13 cellular contexts compared by ENCODE assay signal in genomic region chr4:113893546-113893945, GRCh38.
DNase-seq lines count a peak whose midpoint lies in the region; ATAC-seq, FAIRE-seq and TF ChIP-seq lines count a peak whose summit lies in the region.
"Had no signal": no experiment of that assay in that cellular context is flagged by ENCODE, and none has a peak within 500 bp of the region (broad histone marks: within the 10 kb centered on the region; RNA-seq: fewer than 3 reads in every experiment).

No MANE protein-coding gene starts in this region.

- H3K4me1 ChIP-seq in DOHH2 (ENCODE audit: control insufficient read depth, low read length) (peaks cover 2% of the 10 kb centered on the region), endothelial cell of umbilical vein (ENCODE audit: control insufficient read depth, extremely low read depth, insufficient read depth, low read length) (no peaks in the 10 kb centered on the region)
- H3K4me1 ChIP-seq: thyroid gland had no signal

- dilution Hi-C loops in endothelial cell of umbilical vein (cut with MboI; ENCODE audit: extremely low pct_ligation_motif_present, low sequenced_read_pairs) = no loop called here

- H3K9me3 ChIP-seq in DOHH2 (ENCODE audit: control insufficient read depth, insufficient read depth, low read length) (no peaks in the 10 kb centered on the region), endothelial cell of umbilical vein (replicated peaks; ENCODE audit: control insufficient read depth, insufficient read depth, low read length) (no peaks in the 10 kb centered on the region)
- H3K9me3 ChIP-seq: thyroid gland had no signal

- no peak overlapping the region for H3K4me2 ChIP-seq in DOHH2 (ENCODE audit: low read length)
- H3K4me2 ChIP-seq in endothelial cell of umbilical vein (ENCODE audit: insufficient read depth, low read length) = no peak overlapping the region

- no peaks in the 10 kb centered on the region for H3K9me2 ChIP-seq in DOHH2 (replicated peaks; ENCODE audit: control insufficient read depth, low read length)

- H4K20me1 ChIP-seq in DOHH2 (ENCODE audit: control insufficient read depth, insufficient read depth, low read depth, low read length) = no peaks in the 10 kb centered on the region
- no peaks in the 10 kb centered on the region for H4K20me1 ChIP-seq in endothelial cell of umbilical vein (replicated peaks; ENCODE audit: control insufficient read depth, extremely low read depth, insufficient read depth, low read length)

- DNase-seq in NB4 (ENCODE audit: low read depth) = no peak
- DNase-seq in endothelial cell of umbilical vein (ENCODE audit: low read depth, low spot score) = peak; percentile 26
- no peak for DNase-seq in A172 (ENCODE audit: low spot score)
- DNase-seq in activated CD4-positive, alpha-beta T cell treated with anti-CD3 and anti-CD28 coated beads for 48 hours = no peak
- DNase-seq in NCI-H2107 (lab: John Stamatoyannopoulos, UW) = no peak
- DNase-seq: NCI-H1436, thyroid gland had no signal

- no peak overlapping the region for H3K4me3 ChIP-seq in DOHH2 (ENCODE audit: low read length)
- H3K4me3 ChIP-seq in NB4 (ENCODE audit: low read depth, low read length) = no peak overlapping the region
- H3K4me3 ChIP-seq in endothelial cell of umbilical vein (replicated peaks in 1 of 3; ENCODE audit: insufficient read depth in 1 of 3, low read depth in 1 of 3, low read length in 3 of 3) = no peak overlapping the region
- H3K4me3 ChIP-seq: thyroid gland had no signal

- no peak overlapping the region for H3K27ac ChIP-seq in 22Rv1
- no peak overlapping the region for H3K27ac ChIP-seq in DOHH2 (ENCODE audit: low read depth, low read length)
- no peak overlapping the region for H3K27ac ChIP-seq in endothelial cell of umbilical vein (ENCODE audit: insufficient read depth, low read depth, low read length)
- H3K27ac ChIP-seq: epithelial cell of prostate, thyroid gland had no signal

- no peaks in the 10 kb centered on the region for H3K36me3 ChIP-seq in DOHH2 (ENCODE audit: control insufficient read depth, low read length)
- peaks cover 0 to 2% of the 10 kb centered on the region in 2 experiments for H3K36me3 ChIP-seq in endothelial cell of umbilical vein (ENCODE audit: control insufficient read depth in 2 of 2, extremely low read depth in 1 of 2, insufficient read depth in 2 of 2, low read length in 2 of 2)
- H3K36me3 ChIP-seq: thyroid gland had no signal

- TF ChIP-seq CTCF in 22Rv1 (IDR thresholded peaks at IDR 0.05) (peak; percentile 44), DOHH2 (IDR thresholded peaks at IDR 0.05; ENCODE audit: low read depth, low read length, poor library complexity, severe bottlenecking) (peak; percentile 37), NB4 (IDR thresholded peaks at IDR 0.05; ENCODE audit: low read depth, low read length) (peak; percentile 25), endothelial cell of umbilical vein (IDR thresholded peaks at IDR 0.05; ENCODE audit: extremely low read depth in 1 of 2, insufficient read depth in 1 of 2, low read depth in 1 of 2, low read length in 2 of 2) (no peak)

- no peak for TF ChIP-seq POLR2A in NB4 (IDR thresholded peaks at IDR 0.05; ENCODE audit: extremely low read depth, insufficient read length)
- TF ChIP-seq POLR2A in endothelial cell of umbilical vein (IDR thresholded peaks at IDR 0.05; ENCODE audit: low read depth, low read length) = no peak

- ATAC-seq in GM21825 (IDR thresholded peaks at IDR 0.05; ENCODE audit: unreplicated experiment) = no peak
- ATAC-seq: sciatic nerve had no signal

- H3F3A ChIP-seq in DOHH2 (ENCODE audit: control insufficient read depth, insufficient read depth) = peaks cover 4% of the 10 kb centered on the region; the same call in 1 of the 2 replicates

- H3K79me2 ChIP-seq in DOHH2 (ENCODE audit: control insufficient read depth, low read length) (no peaks in the 10 kb centered on the region), endothelial cell of umbilical vein (ENCODE audit: control insufficient read depth, insufficient read depth, low read length) (no peaks in the 10 kb centered on the region)

- H3K27me3 ChIP-seq in DOHH2 (ENCODE audit: control insufficient read depth, low read length) (no peaks in the 10 kb centered on the region), endothelial cell of umbilical vein (ENCODE audit: control insufficient read depth in 2 of 2, insufficient read depth in 2 of 2, low read length in 2 of 2) (no peaks in the 10 kb centered on the region)
- H3K27me3 ChIP-seq: thyroid gland had no signal

- no TSS peak for BruUV-seq in endothelial cell of umbilical vein (replicated peaks; lab: Mats Ljungman, UMichigan)

- no peak overlapping the region for H3K9ac ChIP-seq in endothelial cell of umbilical vein (replicated peaks; ENCODE audit: extremely low read depth, insufficient read depth, low read length)

- H3K9me1 ChIP-seq in endothelial cell of umbilical vein (replicated peaks; ENCODE audit: control insufficient read depth, extremely low read depth, insufficient read depth, low read length) = no peaks in the 10 kb centered on the region

- POLR2A ChIA-PET in endothelial cell of umbilical vein (lab: Charles Lee) = no interaction called here

- no peak overlapping the region for H2AFZ ChIP-seq in endothelial cell of umbilical vein (ENCODE audit: low read depth, low read length)

- intact Hi-C loops in endothelial cell of umbilical vein (cut with micrococcal nuclease) = loop anchor here (2.0 to 10.0 kb wide), 2 partner anchors 329 to 497 kb away; no protein-coding TSS in a partner anchor

- CTCF ChIA-PET in endothelial cell of umbilical vein (lab: Charles Lee) = interaction anchor here (0.6 to 1.1 kb wide), 9 partner anchors 11 to 499 kb away, joined by 3 to 19 read pairs (median 3); no protein-coding TSS in a partner anchor

- FAIRE-seq in endothelial cell of umbilical vein (lab: Jason Lieb, UNC) = no peak
- FAIRE-seq: TTC549 had no signal

TF ChIP-seq in endothelial cell of umbilical vein, 7 proteins besides CTCF, POLR2A, EP300 and RAD21:
- no peak for TF ChIP-seq POLR2AphosphoS5 (IDR thresholded peaks at IDR 0.05; ENCODE audit: insufficient read depth, low read depth, low read length)
- TF ChIP-seq EZH2 (IDR thresholded peaks at IDR 0.05; ENCODE audit: borderline replicate concordance, low read depth, low read length, severe bottlenecking) = no peak
- no peak for TF ChIP-seq MAX (IDR thresholded peaks at IDR 0.05; ENCODE audit: insufficient read depth, insufficient read length)
- TF ChIP-seq MYC (IDR thresholded peaks at IDR 0.05; ENCODE audit: low read depth, low read length) = no peak
- no peak for TF ChIP-seq JUN (IDR thresholded peaks at IDR 0.05; ENCODE audit: borderline replicate concordance, insufficient read depth, insufficient read length, low read depth)
- TF ChIP-seq GATA2 (IDR thresholded peaks at IDR 0.05; ENCODE audit: insufficient read depth, insufficient read length, low read depth, low read length) = no peak
- TF ChIP-seq FOS (IDR thresholded peaks at IDR 0.05; ENCODE audit: borderline replicate concordance, insufficient read depth, low read length) = no peak
TF ChIP-seq in endothelial cell of umbilical vein: peak in this region for 0.

Comparison
In these comparisons a context has a peak if more than half of its experiments do, and no peak if none do; other contexts are left out.
1. CTCF ChIP-seq: peak in 22Rv1 (single experiment), DOHH2 (single experiment) and NB4 (single experiment); none in endothelial cell of umbilical vein (0 of 2).